19 cellular contexts compared by ENCODE assay signal in the genomic region with DNA sequence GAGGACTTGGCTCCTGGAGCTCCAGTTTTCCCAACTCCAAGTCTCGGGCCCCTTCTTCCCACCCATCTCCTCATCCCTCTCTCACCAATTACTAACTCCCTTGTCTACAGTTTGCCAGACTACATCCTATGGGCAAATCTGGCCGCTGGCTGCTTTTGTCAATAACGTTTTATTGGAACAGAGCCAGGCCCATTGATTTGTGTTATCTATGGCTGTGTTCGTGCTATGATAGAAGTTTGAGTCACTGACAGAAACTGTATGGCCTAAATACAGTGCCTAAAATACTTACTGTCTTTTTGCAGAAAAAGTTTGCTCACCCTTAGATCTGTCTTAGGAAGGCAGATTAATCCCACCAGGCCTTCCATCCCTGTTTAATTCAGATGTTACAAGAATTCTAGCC.
DNase-seq lines count a peak whose midpoint lies in the region; ATAC-seq and TF ChIP-seq lines count a peak whose summit lies in the region.
"Had no signal": no experiment of that assay in that cellular context is flagged by ENCODE, and none has a peak within 500 bp of the region (broad histone marks: within the 10 kb centered on the region; RNA-seq: fewer than 3 reads in every experiment).

No MANE protein-coding gene starts in this region.

- peaks cover 85% of the 10 kb centered on the region for H3K4me1 ChIP-seq in CD8-positive, alpha-beta T cell (ENCODE audit: insufficient read depth, low read length)
- peaks cover 71 to 97% of the 10 kb centered on the region in 2 donors for H3K4me1 ChIP-seq in naive thymus-derived CD4-positive, alpha-beta T cell (ENCODE audit: control insufficient read depth in 2 of 2, insufficient read depth in 2 of 2, low read length in 2 of 2)

- CTCF ChIA-PET in CD8-positive, alpha-beta T cell (lab: Charles Lee), result interaction anchor here (1.2 to 1.5 kb wide), 5 partner anchors 13 to 69 kb away, joined by 3 to 4 read pairs (median 3); no protein-coding TSS in a partner anchor
- CTCF ChIA-PET in activated CD8-positive, alpha-beta T cell treated with anti-CD3 and anti-CD28 coated beads for 36 hours (lab: Charles Lee), result interaction anchor here (2.2 kb wide), 1 partner anchor 12 kb away, joined by 10 read pairs; no protein-coding TSS in a partner anchor
- CTCF ChIA-PET in naive thymus-derived CD4-positive, alpha-beta T cell (lab: Charles Lee), result interaction anchor here (0.7 to 1.3 kb wide), 2 partner anchors 10 to 11 kb away, joined by 3 read pairs; no protein-coding TSS in a partner anchor

- intact Hi-C loops in CD8-positive, alpha-beta T cell (cut with DNase I, micrococcal nuclease), result loop anchor here in 1 of 2 experiments (2.0 to 10.0 kb wide), 2 partner anchors 62 to 342 kb away; no protein-coding TSS in a partner anchor
- intact Hi-C loops in activated CD8-positive, alpha-beta T cell treated with anti-CD3 and anti-CD28 coated beads for 36 hours (cut with micrococcal nuclease), result loop anchor here (10.0 kb wide), 1 partner anchor 342 kb away; no protein-coding TSS in a partner anchor
- intact Hi-C loops in naive thymus-derived CD4-positive, alpha-beta T cell (cut with micrococcal nuclease), result no loop called here

- no peak for TF ChIP-seq CTCF in CD8-positive, alpha-beta T cell (IDR thresholded peaks at IDR 0.05)
- TF ChIP-seq CTCF in activated CD8-positive, alpha-beta T cell treated with anti-CD3 and anti-CD28 coated beads for 36 hours (IDR thresholded peaks at IDR 0.05), result no peak

- H3K27ac ChIP-seq in CD8-positive, alpha-beta T cell (ENCODE audit: low read depth, low read length), result no peak overlapping the region
- H3K27ac ChIP-seq in naive thymus-derived CD4-positive, alpha-beta T cell (ENCODE audit: low read depth, low read length), result no peak overlapping the region
- H3K27ac ChIP-seq: 22Rv1, hepatocyte, suprapubic skin had no signal

- POLR2A ChIA-PET in CD8-positive, alpha-beta T cell (lab: Charles Lee), result interaction anchor here (0.5 to 1.8 kb wide), 5 partner anchors 9 to 58 kb away, joined by 3 to 9 read pairs (median 3); no protein-coding TSS in a partner anchor
- POLR2A ChIA-PET in activated CD8-positive, alpha-beta T cell treated with anti-CD3 and anti-CD28 coated beads for 36 hours (lab: Charles Lee), result interaction anchor here (0.6 to 1.9 kb wide), 4 partner anchors 10 to 71 kb away, joined by 4 to 7 read pairs (median 4); no protein-coding TSS in a partner anchor
- POLR2A ChIA-PET in naive thymus-derived CD4-positive, alpha-beta T cell (lab: Charles Lee), result interaction anchor here (1.1 to 3.6 kb wide), 2 partner anchors 11 to 12 kb away, joined by 3 to 11 read pairs; no protein-coding TSS in a partner anchor

- no peak overlapping the region for H3K4me3 ChIP-seq in CD8-positive, alpha-beta T cell (ENCODE audit: low read depth, low read length)
- no peak overlapping the region for H3K4me3 ChIP-seq in naive thymus-derived CD4-positive, alpha-beta T cell (ENCODE audit: low read length)
- H3K4me3 ChIP-seq: hepatocyte, lung, suprapubic skin had no signal

- H3K27me3 Mint-ChIP-seq in CD8-positive, alpha-beta T cell (ENCODE audit: low read depth), result no peaks in the 10 kb centered on the region
- no peaks in the 10 kb centered on the region for H3K27me3 Mint-ChIP-seq in activated CD8-positive, alpha-beta T cell treated with anti-CD3 and anti-CD28 coated beads for 36 hours
- H3K27me3 Mint-ChIP-seq in naive thymus-derived CD4-positive, alpha-beta T cell, result no peaks in the 10 kb centered on the region

- H3K27ac Mint-ChIP-seq in CD8-positive, alpha-beta T cell, result peak overlapping the region; percentile 95
- H3K27ac Mint-ChIP-seq in activated CD8-positive, alpha-beta T cell treated with anti-CD3 and anti-CD28 coated beads for 36 hours, result peak overlapping the region; percentile 85
- peak overlapping the region; percentile 31 to 93 (median 88) for H3K27ac Mint-ChIP-seq in naive thymus-derived CD4-positive, alpha-beta T cell

- peaks cover 25% of the 10 kb centered on the region for H3K36me3 Mint-ChIP-seq in CD8-positive, alpha-beta T cell
- H3K36me3 Mint-ChIP-seq in activated CD8-positive, alpha-beta T cell treated with anti-CD3 and anti-CD28 coated beads for 36 hours (ENCODE audit: low read depth), result peaks cover 49% of the 10 kb centered on the region
- peaks cover 5 to 43% (median 16%) of the 10 kb centered on the region in 5 donors for H3K36me3 Mint-ChIP-seq in naive thymus-derived CD4-positive, alpha-beta T cell

- ATAC-seq in CD8-positive, alpha-beta T cell, result no peak
- ATAC-seq in activated CD8-positive, alpha-beta T cell treated with anti-CD3 and anti-CD28 coated beads for 36 hours, result no peak
- ATAC-seq in naive thymus-derived CD4-positive, alpha-beta T cell, result no peak
- ATAC-seq: SK-N-SH treated with all-trans-retinoic acid at 6 μM for 48 hours had no signal

- no peaks in the 10 kb centered on the region for H3K9me3 ChIP-seq in CD8-positive, alpha-beta T cell (ENCODE audit: low read length)
- H3K9me3 ChIP-seq in naive thymus-derived CD4-positive, alpha-beta T cell (ENCODE audit: control insufficient read depth in 2 of 3, low read length in 3 of 3), result no peaks in the 10 kb centered on the region
- H3K9me3 ChIP-seq: suprapubic skin had no signal

- H3K27me3 ChIP-seq in CD8-positive, alpha-beta T cell (ENCODE audit: insufficient read depth, low read length), result no peaks in the 10 kb centered on the region
- no peaks in the 10 kb centered on the region for H3K27me3 ChIP-seq in naive thymus-derived CD4-positive, alpha-beta T cell (ENCODE audit: control insufficient read depth in 2 of 2, insufficient read depth in 2 of 2, low read length in 2 of 2)
- H3K27me3 ChIP-seq: hepatocyte, suprapubic skin had no signal

- peak; percentile 16 for DNase-seq in NCI-H748 (lab: John Stamatoyannopoulos, UW; ENCODE audit: unreplicated experiment)
- no peak for DNase-seq in NCI-H748 treated with DMSO at 0.1 percent for 48 hours (lab: John Stamatoyannopoulos, UW)
- no peak for DNase-seq in CD8-positive, alpha-beta T cell
- DNase-seq in activated CD8-positive, alpha-beta T cell treated with anti-CD3 and anti-CD28 coated beads for 36 hours, result no peak
- no peak for DNase-seq in naive thymus-derived CD4-positive, alpha-beta T cell
- no peak for DNase-seq in foreskin melanocyte
- no peak for DNase-seq in glomerular visceral epithelial cell (ENCODE audit: extremely low spot score)
- DNase-seq in activated gamma-delta T cell treated with Interleukin-2 at 50 U/mL for 16 hours, result no peak
- DNase-seq: activated effector memory CD4-positive, alpha-beta T cell treated with anti-CD3 and anti-CD28 coated beads, Interleukin-2, amount 50 U/mL, for 16 hours; DMS153; GF-D8; islet precursor cell; NCI-H1092 treated with DMSO at 0.1 percent for 48 hours; NCI-H2171 treated with DMSO at 0.1 percent for 48 hours had no signal

- peak overlapping the region; percentile 61 for H3K4me3 Mint-ChIP-seq in CD8-positive, alpha-beta T cell
- no peak overlapping the region for H3K4me3 Mint-ChIP-seq in activated CD8-positive, alpha-beta T cell treated with anti-CD3 and anti-CD28 coated beads for 36 hours
- peak overlapping the region; percentile 22 to 73 (median 57) for H3K4me3 Mint-ChIP-seq in naive thymus-derived CD4-positive, alpha-beta T cell

- H3K36me3 ChIP-seq in CD8-positive, alpha-beta T cell (ENCODE audit: insufficient read depth, low read length), result no peaks in the 10 kb centered on the region
- H3K36me3 ChIP-seq in naive thymus-derived CD4-positive, alpha-beta T cell (ENCODE audit: control insufficient read depth in 2 of 3, insufficient read depth in 3 of 3, low read length in 3 of 3), result no peaks in the 10 kb centered on the region
- H3K36me3 ChIP-seq: suprapubic skin had no signal

- no peaks in the 10 kb centered on the region for H3K9me3 Mint-ChIP-seq in CD8-positive, alpha-beta T cell
- no peaks in the 10 kb centered on the region for H3K9me3 Mint-ChIP-seq in activated CD8-positive, alpha-beta T cell treated with anti-CD3 and anti-CD28 coated beads for 36 hours
- peaks cover 0 to 2% (median 0%) of the 10 kb centered on the region in 11 donors for H3K9me3 Mint-ChIP-seq in naive thymus-derived CD4-positive, alpha-beta T cell

- H3K4me1 Mint-ChIP-seq in CD8-positive, alpha-beta T cell (ENCODE audit: low read depth), result peaks cover 88% of the 10 kb centered on the region
- peaks cover 80% of the 10 kb centered on the region for H3K4me1 Mint-ChIP-seq in activated CD8-positive, alpha-beta T cell treated with anti-CD3 and anti-CD28 coated beads for 36 hours (ENCODE audit: low read depth)
- H3K4me1 Mint-ChIP-seq in naive thymus-derived CD4-positive, alpha-beta T cell, result peaks cover 65 to 93% (median 84%) of the 10 kb centered on the region in 7 donors
